ENCODE assay signal across 7 cellular contexts in genomic region chr14:87020106-87020505, GRCh38.
DNase-seq lines count a peak whose midpoint lies in the region; ATAC-seq and TF ChIP-seq lines count a peak whose summit lies in the region.
"Not testable (repeated sequence)": the region's sequence is repeated elsewhere in the genome, so short reads cannot be mapped to it uniquely, and the experiment has no call there.

No MANE protein-coding gene starts in this region.

- not testable (repeated sequence) for H3K4me3 ChIP-seq in mesendoderm (ENCODE audit: low read length)

- H2AK5ac ChIP-seq in mesendoderm (ENCODE audit: low read length), result not testable (repeated sequence)

- H3K4me1 ChIP-seq in foreskin keratinocyte, result peaks cover 18% of the 10 kb centered on the region
- not testable (repeated sequence) for H3K4me1 ChIP-seq in mesendoderm (ENCODE audit: control insufficient read depth, low read depth, low read length)

- not testable (repeated sequence) for H2BK5ac ChIP-seq in mesendoderm (ENCODE audit: low read length)

- H2BK15ac ChIP-seq in mesendoderm (replicated peaks; ENCODE audit: low read depth), result not testable (repeated sequence)

- DNase-seq in ELF-1 (ENCODE audit: low read depth, low spot score) (peak; percentile 3), NCI-H146 (lab: John Stamatoyannopoulos, UW) (peak; percentile 54), NCI-H345 (lab: John Stamatoyannopoulos, UW) (peak; percentile 62), NCI-H748 treated with DMSO at 0.1 percent for 48 hours (lab: John Stamatoyannopoulos, UW) (peak; percentile 46), foreskin keratinocyte (peak; percentile 49 to 72), mesendoderm (peak; percentile 37)

- not testable (repeated sequence) for H3K56ac ChIP-seq in mesendoderm (ENCODE audit: low read length)

- no CpG with 5 or more reads among the region's 4 CpGs for WGBS in mesendoderm (ENCODE audit: extremely low coverage, insufficient coverage, low lambda C conversion rate)

- not testable (repeated sequence) for H3K18ac ChIP-seq in mesendoderm (ENCODE audit: low read length)

- H3K23ac ChIP-seq in mesendoderm (ENCODE audit: low read length), result not testable (repeated sequence)

- not testable (repeated sequence) for H2BK120ac ChIP-seq in mesendoderm (ENCODE audit: low read depth, low read length)

- peak overlapping the region; percentile 79 for H3K27ac ChIP-seq in VCaP
- not testable (repeated sequence) for H3K27ac ChIP-seq in foreskin keratinocyte; mesendoderm (ENCODE audit: low read depth, low read length)

- not testable (repeated sequence) for H4K5ac ChIP-seq in mesendoderm (ENCODE audit: low read length)

- not testable (repeated sequence) for H3K27me3 ChIP-seq in foreskin keratinocyte; mesendoderm (ENCODE audit: insufficient read depth, low read length, poor library complexity)

- H3K79me2 ChIP-seq in mesendoderm (ENCODE audit: control insufficient read depth, insufficient read depth, low read length), result not testable (repeated sequence)

- H3K4me2 ChIP-seq in mesendoderm (ENCODE audit: low read length), result not testable (repeated sequence)

- H3K79me1 ChIP-seq in mesendoderm (ENCODE audit: low read length), result not testable (repeated sequence)

- TF ChIP-seq CTCF in VCaP (conservative IDR thresholded peaks at IDR 0.05); foreskin keratinocyte (conservative IDR thresholded peaks at IDR 0.05): not testable (repeated sequence)

- H3K36me3 ChIP-seq in mesendoderm (ENCODE audit: control insufficient read depth, insufficient read depth, low read length), result not testable (repeated sequence)

- peak; percentile 36 for ATAC-seq in foreskin keratinocyte

- H3K4ac ChIP-seq in mesendoderm (ENCODE audit: low read depth, low read length), result not testable (repeated sequence)

- not testable (repeated sequence) for H3K9ac ChIP-seq in mesendoderm (ENCODE audit: low read length)

- H4K8ac ChIP-seq in mesendoderm (ENCODE audit: low read depth, low read length), result not testable (repeated sequence)

Comparison
In these comparisons a context has a peak if more than half of its experiments do, and no peak if none do; other contexts are left out.
1. DNase-seq: peak in every context shown above with its lines; median percentile 62 in NCI-H345; 60 in foreskin keratinocyte; 54 in NCI-H146; 46 in NCI-H748 treated with DMSO at 0.1 percent for 48 hours; 37 in mesendoderm; 3 in ELF-1.